7 cellular contexts compared by ENCODE assay signal in the genomic region with DNA sequence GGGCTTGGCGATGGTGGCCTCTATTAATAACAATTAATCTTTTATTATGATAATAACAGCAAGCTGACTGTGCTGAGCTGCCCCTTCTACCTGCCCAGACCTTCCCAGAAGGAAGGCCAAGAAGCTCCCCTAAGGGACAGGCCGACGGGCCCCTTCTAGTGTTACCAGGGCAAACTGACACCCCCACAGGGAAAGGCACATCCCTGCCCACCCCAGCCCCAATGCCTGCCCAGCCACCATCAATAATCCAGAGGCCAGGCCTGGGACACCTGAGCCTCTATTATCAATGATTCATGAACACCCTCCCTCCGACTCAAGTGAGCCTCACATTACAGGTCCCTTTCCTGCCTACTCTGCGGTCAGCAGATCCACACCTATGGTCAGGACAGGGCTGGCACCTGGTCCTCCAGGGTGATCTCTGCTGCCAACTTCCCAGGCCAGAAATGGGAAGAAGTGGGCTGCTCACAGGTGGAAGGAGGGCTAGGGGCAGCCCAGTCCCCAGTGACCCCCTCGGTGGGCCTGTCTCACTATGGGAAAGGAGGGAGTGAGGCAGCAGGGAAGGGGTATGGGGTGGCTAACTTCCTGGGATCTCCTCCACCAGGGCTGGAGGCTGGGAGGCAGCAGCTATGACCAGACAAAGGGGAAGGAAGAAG. TPM values are rescaled to one million over a fixed set of nuclear protein-coding genes. Genes with fewer than 3 reads are reported as not detected.
DNase-seq lines count a peak whose midpoint lies in the region; ATAC-seq, FAIRE-seq and TF ChIP-seq lines count a peak whose summit lies in the region.

No MANE protein-coding gene starts in this region.

- H3K4me1 ChIP-seq in right cardiac atrium (ENCODE audit: control insufficient read depth, insufficient read depth, low read length) (peaks cover 17% of the 10 kb centered on the region), spleen (peaks cover 29 to 95% (median 76%) of the 10 kb centered on the region in 6 donors)

- H3K27ac ChIP-seq in right cardiac atrium (ENCODE audit: low read length) (peak overlapping the region; percentile 75), spleen (peak overlapping the region in 7 of 8 donors; percentile 89 to 98 (median 95))

- H3K27me3 ChIP-seq in right cardiac atrium (ENCODE audit: control insufficient read depth, insufficient read depth) = no peaks in the 10 kb centered on the region
- no peaks in the 10 kb centered on the region for H3K27me3 ChIP-seq in spleen (replicated peaks in 1 of 7)

- TF ChIP-seq CTCF in HFF-Myc (IDR thresholded peaks at IDR 0.05; ENCODE audit: low read depth, low read length, missing control alignments) = no peak
- no peak for TF ChIP-seq CTCF in spleen (IDR thresholded peaks at IDR 0.05 in 8 of 11, conservative IDR thresholded peaks at IDR 0.05 in 3 of 11)

- no peaks in the 10 kb centered on the region for H3K9me3 Mint-ChIP-seq in activated CD8-positive, alpha-beta T cell treated with anti-CD3 and anti-CD28 coated beads, Interleukin-2, amount 10 ng/mL, durations not matched to agents 7 days and 5 days (ENCODE audit: insufficient read depth)

- FAIRE-seq in GM19239 (lab: Jason Lieb, UNC) = no peak

- peaks cover 0 to 38% (median 11%) of the 10 kb centered on the region in 6 donors for H3K36me3 ChIP-seq in spleen

- peaks cover 76% of the 10 kb centered on the region for H3K4me1 Mint-ChIP-seq in activated CD8-positive, alpha-beta T cell treated with anti-CD3 and anti-CD28 coated beads, Interleukin-2, amount 10 ng/mL, durations not matched to agents 7 days and 5 days (ENCODE audit: low read depth)

- peak overlapping the region; percentile 71 for H3K27ac Mint-ChIP-seq in activated CD8-positive, alpha-beta T cell treated with anti-CD3 and anti-CD28 coated beads, Interleukin-2, amount 10 ng/mL, durations not matched to agents 7 days and 5 days

- CTCF ChIA-PET in activated CD8-positive, alpha-beta T cell treated with anti-CD3 and anti-CD28 coated beads, Interleukin-2, amount 10 ng/mL, durations not matched to agents 7 days and 5 days (lab: Charles Lee) = interaction anchor here (1.2 to 13.1 kb wide), 7 partner anchors 11 to 102 kb away, joined by 3 to 176 read pairs (median 34); a partner anchor contains a TSS

- POLR2A ChIA-PET in activated CD8-positive, alpha-beta T cell treated with anti-CD3 and anti-CD28 coated beads, Interleukin-2, amount 10 ng/mL, durations not matched to agents 7 days and 5 days (lab: Charles Lee) = interaction anchor here (0.9 to 20.7 kb wide), 6 partner anchors 11 to 59 kb away, joined by 3 to 400 read pairs (median 16); a partner anchor contains a TSS

- peak overlapping the region; percentile 96 for H3K4me3 Mint-ChIP-seq in activated CD8-positive, alpha-beta T cell treated with anti-CD3 and anti-CD28 coated beads, Interleukin-2, amount 10 ng/mL, durations not matched to agents 7 days and 5 days

- intact Hi-C loops in right cardiac atrium (cut with DNase I) (no loop called here), spleen (cut with DNase I; ENCODE audit: low total_unique reads) (loop anchor here (5.0 kb wide), 1 partner anchor 40 kb away; a partner anchor contains a TSS)

- no peaks in the 10 kb centered on the region for H3K9me3 ChIP-seq in right cardiac atrium (ENCODE audit: control insufficient read depth, low read length)
- no peaks in the 10 kb centered on the region for H3K9me3 ChIP-seq in spleen

- peaks cover 61% of the 10 kb centered on the region for H3K36me3 Mint-ChIP-seq in activated CD8-positive, alpha-beta T cell treated with anti-CD3 and anti-CD28 coated beads, Interleukin-2, amount 10 ng/mL, durations not matched to agents 7 days and 5 days (ENCODE audit: low read depth)

- DNase-seq in HFF-Myc (ENCODE audit: extremely low read depth, low read depth) (no peak), right cardiac atrium (peak in 2 of 3 donors; percentile 33 to 55), spleen (peak; percentile 75), NCI-H2029 (lab: John Stamatoyannopoulos, UW) (no peak), GM19239 (ENCODE audit: insufficient read length, low spot score) (no peak)
- DNase-seq in activated CD8-positive, alpha-beta T cell treated with anti-CD3 and anti-CD28 coated beads, Interleukin-2, amount 10 ng/mL, durations not matched to agents 7 days and 5 days = no peak
- no peak for DNase-seq in NK-92 treated with Interleukin-12 subunit alpha and Interleukin-12 subunit beta, amount 100 ng/mL, for 24 hours (lab: John Stamatoyannopoulos, UW)

- H3K4me3 ChIP-seq in HFF-Myc (replicated peaks; ENCODE audit: low read depth, low read length) (peak overlapping the region; percentile 66), right cardiac atrium (ENCODE audit: low read length) (no peak overlapping the region), spleen (peak overlapping the region in 7 of 8 donors; percentile 90 to 98 (median 95))

- no peak for ATAC-seq in activated CD8-positive, alpha-beta T cell treated with anti-CD3 and anti-CD28 coated beads, Interleukin-2, amount 10 ng/mL, durations not matched to agents 7 days and 5 days
- no peak for ATAC-seq in right cardiac atrium

- TF ChIP-seq POLR2A in spleen (IDR thresholded peaks at IDR 0.05) = no peak

- no peaks in the 10 kb centered on the region for H3K27me3 Mint-ChIP-seq in activated CD8-positive, alpha-beta T cell treated with anti-CD3 and anti-CD28 coated beads, Interleukin-2, amount 10 ng/mL, durations not matched to agents 7 days and 5 days (ENCODE audit: low read depth)

- 74% methylated on average over 6 of the region's 6 CpGs for WGBS in right cardiac atrium
- 78 to 93% (median 80%) methylated on average over 5 to 6 of the region's 6 CpGs for whole genome bisulfite sequencing in spleen, 5 donors

RNA-seq across cellular contexts. Expression of a gene that starts 1.8 kb away (rescaled TPM):
- 100 to 1,000 TPM; 154 to 162 TPM for total RNA-seq in activated CD8-positive, alpha-beta T cell treated with anti-CD3 and anti-CD28 coated beads, Interleukin-2, amount 10 ng/mL, durations not matched to agents 7 days and 5 days
- total RNA-seq in right cardiac atrium (10 to 100 TPM; 32.0 to 70.0 (median 45.0) TPM), spleen (100 to 1,000 TPM in 1 of 7 donors, 10 to 100 TPM in 6; 57.5 to 109 (median 68.2) TPM)
- polyA plus RNA-seq in right cardiac atrium (56.5 TPM), spleen (10 to 100 TPM; 47.3 to 71.4 (median 59.8) TPM)

RNA-seq across cellular contexts. Expression of a gene that starts 8.4 kb away (rescaled TPM):
- total RNA-seq in activated CD8-positive, alpha-beta T cell treated with anti-CD3 and anti-CD28 coated beads, Interleukin-2, amount 10 ng/mL, durations not matched to agents 7 days and 5 days = 10 to 100 TPM; 90.7 to 91.9 TPM
- total RNA-seq in right cardiac atrium (10 to 100 TPM; 11.3 to 16.3 (median 14.7) TPM), spleen (10 to 100 TPM; 26.3 to 77.8 (median 55.8) TPM)
- polyA plus RNA-seq in right cardiac atrium (9.5 TPM), spleen (10 to 100 TPM; 29.2 to 37.2 (median 33.6) TPM)

RNA-seq across cellular contexts. Expression of a gene that starts 11.7 kb away (rescaled TPM):
- under 1 TPM; 0.52 to 0.79 TPM for total RNA-seq in activated CD8-positive, alpha-beta T cell treated with anti-CD3 and anti-CD28 coated beads, Interleukin-2, amount 10 ng/mL, durations not matched to agents 7 days and 5 days
- total RNA-seq in right cardiac atrium (under 1 TPM; 0.09 to 0.24 (median 0.20) TPM), spleen (1 to 10 TPM; 2.3 to 7.7 (median 4.2) TPM)
- polyA plus RNA-seq in right cardiac atrium (0.05 TPM), spleen (1 to 10 TPM in 1 of 3 donors, under 1 TPM in 1, not detected in 1; 0.55 to 3.8 TPM)

RNA-seq across cellular contexts. Expression of a gene that starts 39.2 kb away (rescaled TPM):
- 10 to 100 TPM; 57.7 to 60.8 TPM for total RNA-seq in activated CD8-positive, alpha-beta T cell treated with anti-CD3 and anti-CD28 coated beads, Interleukin-2, amount 10 ng/mL, durations not matched to agents 7 days and 5 days
- 100 to 1,000 TPM in 3 of 4 donors, 10 to 100 TPM in 1; 95.7 to 123 (median 110) TPM for total RNA-seq in right cardiac atrium
- polyA plus RNA-seq in right cardiac atrium = 119 TPM
- 10 to 100 TPM; 25.3 to 40.8 (median 33.8) TPM for total RNA-seq in spleen
- polyA plus RNA-seq in spleen = 10 to 100 TPM; 13.0 to 25.3 (median 15.4) TPM

RNA-seq across cellular contexts. Expression of a gene that starts 41.3 kb away (rescaled TPM):
- 100 to 1,000 TPM; 131 TPM for total RNA-seq in activated CD8-positive, alpha-beta T cell treated with anti-CD3 and anti-CD28 coated beads, Interleukin-2, amount 10 ng/mL, durations not matched to agents 7 days and 5 days
- 10 to 100 TPM; 61.0 to 65.5 (median 63.2) TPM for total RNA-seq in right cardiac atrium
- 36.9 TPM for polyA plus RNA-seq in right cardiac atrium
- 10 to 100 TPM; 60.5 to 80.6 (median 72.0) TPM for total RNA-seq in spleen
- polyA plus RNA-seq in spleen = 10 to 100 TPM; 20.9 to 35.8 (median 23.6) TPM

Comparison
In these comparisons a context has a peak if more than half of its experiments do, and no peak if none do; other contexts are left out.
1. DNase-seq: peak in right cardiac atrium (2 of 3) and spleen (single experiment); none in HFF-Myc (single experiment), activated CD8-positive, alpha-beta T cell treated with anti-CD3 and anti-CD28 coated beads, Interleukin-2, amount 10 ng/mL, durations not matched to agents 7 days and 5 days (single experiment), NCI-H2029 (single experiment), NK-92 treated with Interleukin-12 subunit alpha and Interleukin-12 subunit beta, amount 100 ng/mL, for 24 hours (single experiment) and GM19239 (single experiment).